1 cellular context compared by ENCODE assay signal in genomic region chr20:63521602-63522001, GRCh38.
TF ChIP-seq lines count a peak whose summit lies in the region.

No MANE protein-coding gene starts in this region.

TF ChIP-seq in endothelial cell of umbilical vein, 7 proteins besides CTCF, POLR2A, EP300 and RAD21:
- TF ChIP-seq GATA2 (IDR thresholded peaks at IDR 0.05; ENCODE audit: insufficient read depth, insufficient read length, low read depth, low read length) = no peak
TF ChIP-seq in endothelial cell of umbilical vein: peak in this region for 0.
